28 cellular contexts compared by ENCODE assay signal in genomic region chr16:67087291-67087690, GRCh38.
"Had no signal": no experiment of that assay in that cellular context is flagged by ENCODE, and none has a peak within 500 bp of the region (broad histone marks: within the 10 kb centered on the region; RNA-seq: fewer than 3 reads in every experiment).

No MANE protein-coding gene starts in this region.

- ATAC-seq: activated CD4-positive, alpha-beta T cell treated with anti-CD3 and anti-CD28 coated beads for 36 hours; activated CD8-positive, alpha-beta memory T cell treated with anti-CD3 and anti-CD28 coated beads, Interleukin-2, amount 10 ng/mL, durations not matched to agents 7 days and 5 days; activated CD8-positive, alpha-beta T cell treated with anti-CD3 and anti-CD28 coated beads, Interleukin-2, amount 10 ng/mL, durations not matched to agents 7 days and 5 days; activated naive CD4-positive, alpha-beta T cell treated with anti-CD3 and anti-CD28 coated beads, Interleukin-2, amount 50 U/mL, for 72 hours; effector memory CD8-positive, alpha-beta T cell; foreskin keratinocyte; gastroesophageal sphincter had no signal

- H3K27ac ChIP-seq: brain microvascular endothelial cell, esophagus muscularis mucosa, foreskin keratinocyte, gastroesophageal sphincter, heart right ventricle had no signal

- H3K9me3 ChIP-seq: esophagus muscularis mucosa, gastroesophageal sphincter, heart right ventricle had no signal

- H3K27me3 ChIP-seq: brain microvascular endothelial cell, esophagus muscularis mucosa, foreskin keratinocyte, gastroesophageal sphincter, heart right ventricle, hepatocyte had no signal

- H3K27ac Mint-ChIP-seq: activated CD4-positive, alpha-beta memory T cell treated with anti-CD3 and anti-CD28 coated beads for 36 hours; activated CD4-positive, alpha-beta T cell treated with anti-CD3 and anti-CD28 coated beads for 36 hours; activated CD8-positive, alpha-beta T cell treated with anti-CD3 and anti-CD28 coated beads, Interleukin-2, amount 10 ng/mL, durations not matched to agents 7 days and 5 days; activated naive CD4-positive, alpha-beta T cell treated with anti-CD3 and anti-CD28 coated beads, Interleukin-2, amount 10 ng/mL, durations not matched to agents 7 days and 5 days had no signal

- H3K4me1 ChIP-seq: foreskin keratinocyte had no signal

- H3K27me3 Mint-ChIP-seq: activated CD4-positive, alpha-beta memory T cell treated with anti-CD3 and anti-CD28 coated beads for 36 hours; activated CD4-positive, alpha-beta T cell treated with anti-CD3 and anti-CD28 coated beads for 36 hours; activated CD4-positive, alpha-beta T cell treated with anti-CD3 and anti-CD28 coated beads, Interleukin-2, amount 10 ng/mL, durations not matched to agents 24 days and 14 days; activated CD8-positive, alpha-beta memory T cell treated with anti-CD3 and anti-CD28 coated beads, Interleukin-2, amount 10 ng/mL, durations not matched to agents 7 days and 5 days; activated naive CD4-positive, alpha-beta T cell treated with anti-CD3 and anti-CD28 coated beads, Interleukin-2, amount 10 ng/mL, durations not matched to agents 7 days and 5 days; activated naive CD8-positive, alpha-beta T cell treated with anti-CD3 and anti-CD28 coated beads, Interleukin-2, amount 10 ng/mL, durations not matched to agents 7 days and 5 days; effector memory CD8-positive, alpha-beta T cell had no signal

- H3K4me3 ChIP-seq: esophagus muscularis mucosa, gastroesophageal sphincter, heart right ventricle, hepatocyte had no signal

- DNase-seq: activated CD4-positive, alpha-beta memory T cell treated with anti-CD3 and anti-CD28 coated beads for 36 hours; activated CD4-positive, alpha-beta T cell treated with anti-CD3 and anti-CD28 coated beads for 36 hours; activated CD4-positive, alpha-beta T cell treated with anti-CD3 and anti-CD28 coated beads, Interleukin-2, amount 10 ng/mL, durations not matched to agents 24 days and 14 days; activated CD4-positive, CD25-positive, alpha-beta regulatory T cell; activated CD4-positive, CD25-positive, alpha-beta regulatory T cell treated with anti-CD3 and anti-CD28 coated beads, Interleukin-2, amount 50 U/mL, for 72 hours; activated CD8-positive, alpha-beta memory T cell treated with anti-CD3 and anti-CD28 coated beads, Interleukin-2, amount 10 ng/mL, durations not matched to agents 7 days and 5 days; activated CD8-positive, alpha-beta memory T cell treated with anti-CD3 and anti-CD28 coated beads, Interleukin-2, amount 50 U/mL, for 4 hours; activated CD8-positive, alpha-beta T cell treated with anti-CD3 and anti-CD28 coated beads, Interleukin-2, amount 10 ng/mL, durations not matched to agents 7 days and 5 days; activated gamma-delta T cell; activated naive CD4-positive, alpha-beta T cell; activated naive CD4-positive, alpha-beta T cell treated with anti-CD3 and anti-CD28 coated beads, Interleukin-2, amount 10 ng/mL, durations not matched to agents 7 days and 5 days; activated naive CD8-positive, alpha-beta T cell treated with anti-CD3 and anti-CD28 coated beads, Interleukin-2, amount 10 ng/mL, durations not matched to agents 7 days and 5 days; activated T-cell treated with anti-CD3 and anti-CD28 coated beads, Interleukin-2, amount 50 U/mL, for 1 hour; activated T-cell treated with anti-CD3 and anti-CD28 coated beads, Interleukin-2, amount 50 U/mL, for 48 hours; brain microvascular endothelial cell; cortex of kidney; dermis blood vessel endothelial cell; effector CD4-positive, alpha-beta T cell; effector memory CD8-positive, alpha-beta T cell; erythroblast; foreskin keratinocyte; heart right ventricle; T-helper 2 cell had no signal

- H3K4me3 Mint-ChIP-seq: activated CD4-positive, alpha-beta memory T cell treated with anti-CD3 and anti-CD28 coated beads for 36 hours; activated CD4-positive, alpha-beta T cell treated with anti-CD3 and anti-CD28 coated beads for 36 hours; activated CD4-positive, alpha-beta T cell treated with anti-CD3 and anti-CD28 coated beads, Interleukin-2, amount 10 ng/mL, durations not matched to agents 24 days and 14 days; activated CD8-positive, alpha-beta memory T cell treated with anti-CD3 and anti-CD28 coated beads, Interleukin-2, amount 10 ng/mL, durations not matched to agents 7 days and 5 days; activated CD8-positive, alpha-beta T cell treated with anti-CD3 and anti-CD28 coated beads, Interleukin-2, amount 10 ng/mL, durations not matched to agents 7 days and 5 days; activated naive CD4-positive, alpha-beta T cell treated with anti-CD3 and anti-CD28 coated beads, Interleukin-2, amount 10 ng/mL, durations not matched to agents 7 days and 5 days; activated naive CD8-positive, alpha-beta T cell treated with anti-CD3 and anti-CD28 coated beads, Interleukin-2, amount 10 ng/mL, durations not matched to agents 7 days and 5 days; activated T-helper 1 cell treated with anti-CD3 and anti-CD28 coated beads, Interleukin-12 subunit alpha, Interleukin-12 subunit beta, Interleukin-2, Interleukin-4 antibody, amounts not matched to agents 30 ng/mL and 10 ng/mL and 1 ng/mL, durations not matched to agents 14 hours and 24 hours and 36 hours; effector memory CD8-positive, alpha-beta T cell had no signal

- H3K9me3 Mint-ChIP-seq: activated CD4-positive, alpha-beta memory T cell treated with anti-CD3 and anti-CD28 coated beads for 36 hours; activated CD4-positive, alpha-beta T cell treated with anti-CD3 and anti-CD28 coated beads, Interleukin-2, amount 10 ng/mL, durations not matched to agents 24 days and 14 days; activated naive CD4-positive, alpha-beta T cell treated with anti-CD3 and anti-CD28 coated beads, Interleukin-2, amount 10 ng/mL, durations not matched to agents 7 days and 5 days; activated naive CD4-positive, alpha-beta T cell treated with anti-CD3 and anti-CD28 coated beads, Interleukin-2, amount 50 U/mL, for 72 hours; activated naive CD8-positive, alpha-beta T cell treated with anti-CD3 and anti-CD28 coated beads, Interleukin-2, amount 10 ng/mL, durations not matched to agents 7 days and 5 days; activated T-helper 1 cell treated with anti-CD3 and anti-CD28 coated beads, Interleukin-12 subunit alpha, Interleukin-12 subunit beta, Interleukin-2, Interleukin-4 antibody, amounts not matched to agents 30 ng/mL and 10 ng/mL and 1 ng/mL, durations not matched to agents 14 hours and 24 hours and 36 hours; effector memory CD8-positive, alpha-beta T cell had no signal
